8 cellular contexts compared by ENCODE assay signal in the genomic region with DNA sequence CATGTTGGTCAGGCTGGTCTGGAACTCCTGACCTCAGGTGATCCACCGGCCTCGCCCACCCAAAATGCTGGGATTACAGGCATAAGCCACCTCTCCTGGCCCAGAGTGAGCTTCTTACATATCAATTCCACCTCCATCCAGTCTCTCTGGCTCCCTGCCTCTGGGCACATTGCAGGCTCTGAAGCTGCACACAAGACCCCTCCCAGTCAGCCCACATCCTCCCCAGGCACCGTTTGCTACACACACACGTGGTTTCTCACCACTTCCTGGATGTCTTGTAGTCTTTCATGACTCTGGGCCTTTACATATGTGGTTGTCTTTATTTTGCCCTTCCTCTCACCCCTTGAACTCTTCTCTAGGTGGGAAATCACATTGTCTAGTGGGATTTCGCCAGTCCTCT.
A peak's percentile ranks its signal among the peaks of the same experiment; 100 is the strongest.
DNase-seq lines count a peak whose midpoint lies in the region; ATAC-seq and TF ChIP-seq lines count a peak whose summit lies in the region.

No MANE protein-coding gene starts in this region.

- peaks cover 3% of the 10 kb centered on the region for H3K27me3 Mint-ChIP-seq in endothelial cell (ENCODE audit: unreplicated experiment)

- H3K36me3 ChIP-seq in DOHH2 (ENCODE audit: control insufficient read depth, low read length) (no peaks in the 10 kb centered on the region), gastroesophageal sphincter (no peaks in the 10 kb centered on the region)

- no peak for TF ChIP-seq POLR2A in gastroesophageal sphincter (IDR thresholded peaks at IDR 0.05)

- WGBS in gastroesophageal sphincter (ENCODE audit: low coverage in 1 of 2), 2 donors: 64 to 67% methylated on average over 3 to 5 of the region's 5 CpGs

- peak overlapping the region; percentile 63 for H3K4me2 ChIP-seq in DOHH2 (ENCODE audit: low read length)

- H3K4me1 Mint-ChIP-seq in endothelial cell (ENCODE audit: unreplicated experiment): no peaks in the 10 kb centered on the region

- H3K27ac Mint-ChIP-seq in endothelial cell (ENCODE audit: unreplicated experiment): no peak overlapping the region

- no peak for TF ChIP-seq EP300 in gastroesophageal sphincter (IDR thresholded peaks at IDR 0.05)

- H3K36me3 Mint-ChIP-seq in endothelial cell (ENCODE audit: low read depth, unreplicated experiment): peaks cover 3% of the 10 kb centered on the region

- H3K27me3 ChIP-seq in DOHH2 (ENCODE audit: control insufficient read depth, low read length): no peaks in the 10 kb centered on the region
- no peaks in the 10 kb centered on the region for H3K27me3 ChIP-seq in gastroesophageal sphincter

- H3K27ac ChIP-seq in DOHH2 (ENCODE audit: low read depth, low read length) (peak overlapping the region; percentile 44), gastroesophageal sphincter (no peak overlapping the region)

- no peaks in the 10 kb centered on the region for H3F3A ChIP-seq in DOHH2 (ENCODE audit: control insufficient read depth, insufficient read depth)

- H4K20me1 ChIP-seq in DOHH2 (ENCODE audit: control insufficient read depth, insufficient read depth, low read depth, low read length): no peaks in the 10 kb centered on the region

- TF ChIP-seq CTCF in DOHH2 (IDR thresholded peaks at IDR 0.05; ENCODE audit: low read depth, low read length, poor library complexity, severe bottlenecking) (no peak), gastroesophageal sphincter (IDR thresholded peaks at IDR 0.05) (no peak), endothelial cell (IDR thresholded peaks at IDR 0.05; ENCODE audit: unreplicated experiment) (no peak)

- no peak overlapping the region for H3K4me3 Mint-ChIP-seq in endothelial cell (ENCODE audit: unreplicated experiment)

- H3K9me3 Mint-ChIP-seq in endothelial cell (ENCODE audit: unreplicated experiment): no peaks in the 10 kb centered on the region

- H3K9me3 ChIP-seq in DOHH2 (ENCODE audit: control insufficient read depth, insufficient read depth, low read length): no peaks in the 10 kb centered on the region
- H3K9me3 ChIP-seq in gastroesophageal sphincter: no peaks in the 10 kb centered on the region

- H3K4me3 ChIP-seq in DOHH2 (ENCODE audit: low read length) (peak overlapping the region; percentile 44), gastroesophageal sphincter (no peak overlapping the region)

- ATAC-seq in GM21390 (IDR thresholded peaks at IDR 0.05; ENCODE audit: unreplicated experiment): peak; percentile 98
- peak; percentile 41 for ATAC-seq in gastroesophageal sphincter

- no peaks in the 10 kb centered on the region for H3K9me2 ChIP-seq in DOHH2 (replicated peaks; ENCODE audit: control insufficient read depth, low read length)

- peak; percentile 89 for DNase-seq in KG1 (lab: John Stamatoyannopoulos, UW)
- peak; percentile 30 to 71 for DNase-seq in activated CD4-positive, alpha-beta T cell treated with anti-CD3 and anti-CD28 coated beads, Interleukin-2, amount 50 U/mL, for 24 hours (ENCODE audit: low read depth in 1 of 2, low spot score in 1 of 2)
- DNase-seq in stimulated activated CD4-positive, alpha-beta T cell treated with anti-CD3 and anti-CD28 coated beads, TNF-alpha, amount 100 ng/mL, for 48 hours (ENCODE audit: low read depth in 3 of 3): peak; percentile 38 to 62 (median 59)
- DNase-seq in endothelial cell (ENCODE audit: low spot score): no peak
- no peak for DNase-seq in dermis blood vessel endothelial cell

- H3K79me2 ChIP-seq in DOHH2 (ENCODE audit: control insufficient read depth, low read length): no peaks in the 10 kb centered on the region

- H3K4me1 ChIP-seq in DOHH2 (ENCODE audit: control insufficient read depth, low read length) (peaks cover 51% of the 10 kb centered on the region), gastroesophageal sphincter (no peaks in the 10 kb centered on the region)

Comparison
In these comparisons a context has a peak if more than half of its experiments do, and no peak if none do; other contexts are left out.
1. DNase-seq: peak in KG1 (single experiment), activated CD4-positive, alpha-beta T cell treated with anti-CD3 and anti-CD28 coated beads, Interleukin-2, amount 50 U/mL, for 24 hours (2 of 2) and stimulated activated CD4-positive, alpha-beta T cell treated with anti-CD3 and anti-CD28 coated beads, TNF-alpha, amount 100 ng/mL, for 48 hours (3 of 3); none in endothelial cell (single experiment) and dermis blood vessel endothelial cell (single experiment).